In genomic region chr4:188127157-188127874, GRCh38 we compare ENCODE assay signal across 13 cellular contexts. TPM values are rescaled to one million over a fixed set of nuclear protein-coding genes. Genes with fewer than 3 reads are reported as not detected.
A peak's percentile ranks its signal among the peaks of the same experiment; 100 is the strongest.
DNase-seq lines count a peak whose midpoint lies in the region; ATAC-seq and TF ChIP-seq lines count a peak whose summit lies in the region.
"Had no signal": no experiment of that assay in that cellular context is flagged by ENCODE, and none has a peak within 500 bp of the region (broad histone marks: within the 10 kb centered on the region; RNA-seq: fewer than 3 reads in every experiment).

No MANE protein-coding gene starts in this region.

- no peaks in the 10 kb centered on the region for H3K9me3 ChIP-seq in PC-3 (ENCODE audit: low read length)

- H2AFZ ChIP-seq in PC-3 (ENCODE audit: low read length): no peak overlapping the region

- H3K4me3 ChIP-seq in PC-3 (ENCODE audit: low read length): no peak overlapping the region

- intact Hi-C loops in PC-3 (cut with micrococcal nuclease): no loop called here

- CTCF ChIA-PET in PC-3 (lab: Charles Lee): no interaction called here

- POLR2A ChIA-PET in PC-3 (lab: Charles Lee; ENCODE audit: unreplicated experiment): no interaction called here

- no peaks in the 10 kb centered on the region for H3K36me3 ChIP-seq in PC-3 (ENCODE audit: low read depth, low read length)

- peak; percentile 72 for DNase-seq in ELR (ENCODE audit: low read depth)
- peak; percentile 63 for DNase-seq in PC-3
- DNase-seq in epithelial cell of prostate (ENCODE audit: low read depth, low spot score): peak; percentile 72
- DNase-seq in renal cortical epithelial cell (ENCODE audit: low read depth): peak; percentile 92
- no peak for DNase-seq in NCI-H1694 (lab: John Stamatoyannopoulos, UW)
- DNase-seq in pons (ENCODE audit: low spot score): no peak
- no peak for DNase-seq in COR-L47 (lab: John Stamatoyannopoulos, UW)
- DNase-seq: effector CD8-positive, alpha-beta T cell; NCI-H187 treated with DMSO at 0.1 percent for 48 hours; stimulated activated naive CD4-positive, alpha-beta T cell treated with Interleukin-2 at 50 U/mL for 16 hours had no signal

- H3K9me2 ChIP-seq in PC-3 (replicated peaks; ENCODE audit: low read length): no peaks in the 10 kb centered on the region

- ATAC-seq in PC-3: peak; percentile 31; the same call in 1 of the 2 replicates
- no peak for ATAC-seq in HG03095 (IDR thresholded peaks at IDR 0.05; ENCODE audit: unreplicated experiment)
- ATAC-seq: left lobe of liver, sciatic nerve had no signal

- H3K4me1 ChIP-seq in PC-3 (ENCODE audit: insufficient read depth, low read length): no peaks in the 10 kb centered on the region

- H4K20me1 ChIP-seq in PC-3 (ENCODE audit: low read length): no peaks in the 10 kb centered on the region

- H3K4me2 ChIP-seq in PC-3 (ENCODE audit: low read length): no peak overlapping the region

- no peaks in the 10 kb centered on the region for H3K27me3 ChIP-seq in PC-3 (ENCODE audit: low read length)

- TF ChIP-seq CTCF in PC-3 (conservative IDR thresholded peaks at IDR 0.05; ENCODE audit: low read depth, low read length): no peak

- no peak overlapping the region for H3K9ac ChIP-seq in PC-3 (ENCODE audit: low read length)

- no TSS peak for BruUV-seq in PC-3 (replicated peaks; lab: Mats Ljungman, UMichigan)

- H3K79me2 ChIP-seq in PC-3 (ENCODE audit: low read length): no peaks in the 10 kb centered on the region

- H3F3A ChIP-seq in PC-3 (ENCODE audit: low read length, unreplicated experiment): no peaks in the 10 kb centered on the region

- H3K27ac ChIP-seq in PC-3 (ENCODE audit: low read length) (no peak overlapping the region), epithelial cell of prostate (peak overlapping the region; percentile 39)

RNA-seq across cellular contexts. Expression of gene TRIML1, which starts 11.9 kb away (rescaled TPM):
- not detected in 2 replicates for total RNA-seq in PC-3 (2014; rRNA removed)
- not detected in 2 replicates for total RNA-seq in renal cortical epithelial cell
- total RNA-seq: left lobe of liver, sciatic nerve had no signal

RNA-seq across cellular contexts. Expression of gene TRIML2, which starts 17.9 kb away (rescaled TPM):
- total RNA-seq in PC-3 (2014; rRNA removed): not detected in 2 replicates
- not detected in 2 replicates for total RNA-seq in renal cortical epithelial cell
- total RNA-seq: left lobe of liver, sciatic nerve had no signal

Comparison
In these comparisons a context has a peak if more than half of its experiments do, and no peak if none do; other contexts are left out.
1. DNase-seq: peak in ELR (single experiment), PC-3 (single experiment), epithelial cell of prostate (single experiment) and renal cortical epithelial cell (single experiment); none in NCI-H1694 (single experiment), pons (single experiment) and COR-L47 (single experiment).